In genomic region chr4:88747351-88747750, GRCh38 we compare ENCODE assay signal across 23 cellular contexts.
"Had no signal": no experiment of that assay in that cellular context is flagged by ENCODE, and none has a peak within 500 bp of the region (broad histone marks: within the 10 kb centered on the region; RNA-seq: fewer than 3 reads in every experiment).

No MANE protein-coding gene starts in this region.

- DNase-seq: islet precursor cell; left ventricle myocardium inferior; naive thymus-derived CD8-positive, alpha-beta T cell; occipital lobe; right lobe of liver; stimulated activated CD4-positive, alpha-beta T cell treated with anti-CD3 and anti-CD28 coated beads, Interleukin-1b, Interleukin-23, amount 100 ng/mL, for 48 hours; stimulated activated CD4-positive, alpha-beta T cell treated with anti-CD3 and anti-CD28 coated beads, Interleukin-2, amount 100 ng/mL, for 48 hours; stimulated activated CD4-positive, alpha-beta T cell treated with anti-CD3 and anti-CD28 coated beads, Interleukin-4, amount 100 ng/mL, for 4 hours; stimulated activated CD8-positive, alpha-beta memory T cell treated with anti-CD3 and anti-CD28 coated beads, Interleukin-4, amount 100 ng/mL, for 48 hours; stimulated activated naive CD4-positive, alpha-beta T cell treated with Interleukin-2 at 50 U/mL for 16 hours; stimulated activated naive CD8-positive, alpha-beta T cell treated with anti-CD3 and anti-CD28 coated beads, Interleukin-15, amount 100 ng/mL, for 72 hours; substantia nigra; transverse colon had no signal

- H3K4me1 ChIP-seq: neural progenitor cell, transverse colon, upper lobe of left lung, vagina had no signal

- H3K9ac ChIP-seq: neural progenitor cell had no signal

- H3K27me3 ChIP-seq: neural progenitor cell, neutrophil, right atrium auricular region, right lobe of liver, transverse colon, upper lobe of left lung, vagina had no signal

- H3K27ac ChIP-seq: left ventricle myocardium inferior, neural progenitor cell, neutrophil, right lobe of liver, transverse colon, upper lobe of left lung, vagina had no signal

- H3K4me2 ChIP-seq: neural progenitor cell, smooth muscle cell had no signal

- H3K27me3 Mint-ChIP-seq: progenitor cell of endocrine pancreas; stimulated activated memory B cell treated with anti-CD40 and anti-IgM and Interleukin-4, amounts not matched to agents 10 μg/mL and 1 μg/mL and 100 μg/mL, for 72 hours had no signal

- H3K4me1 Mint-ChIP-seq: neural progenitor cell; stimulated activated memory B cell treated with anti-CD40 and anti-IgM and Interleukin-4, amounts not matched to agents 10 μg/mL and 1 μg/mL and 100 μg/mL, for 72 hours; stimulated activated naive CD8-positive, alpha-beta T cell treated with anti-CD3 and anti-CD28 coated beads, Interleukin-15, amount 100 ng/mL, for 72 hours had no signal

- H3K4me3 ChIP-seq: left ventricle myocardium inferior, lung, neural progenitor cell, right atrium auricular region, right lobe of liver, smooth muscle cell, transverse colon, upper lobe of left lung, vagina had no signal

- H2AFZ ChIP-seq: neural progenitor cell had no signal

- H3K4me3 Mint-ChIP-seq: nephron; neural progenitor cell; stimulated activated memory B cell treated with anti-CD40 and anti-IgM and Interleukin-4, amounts not matched to agents 10 μg/mL and 1 μg/mL and 100 μg/mL, for 72 hours; stimulated activated naive CD8-positive, alpha-beta T cell treated with anti-CD3 and anti-CD28 coated beads, Interleukin-15, amount 100 ng/mL, for 72 hours had no signal

- H3K9me3 ChIP-seq: left ventricle myocardium inferior, neutrophil, right atrium auricular region, right lobe of liver, transverse colon, upper lobe of left lung, vagina had no signal

- H3K27ac Mint-ChIP-seq: naive thymus-derived CD8-positive, alpha-beta T cell; neural progenitor cell; progenitor cell of endocrine pancreas; stimulated activated memory B cell treated with anti-CD40 and anti-IgM and Interleukin-4, amounts not matched to agents 10 μg/mL and 1 μg/mL and 100 μg/mL, for 72 hours; stimulated activated naive CD8-positive, alpha-beta T cell treated with anti-CD3 and anti-CD28 coated beads, Interleukin-15, amount 100 ng/mL, for 72 hours had no signal

- H3K9me3 Mint-ChIP-seq: naive thymus-derived CD8-positive, alpha-beta T cell; nephron; neural progenitor cell; stimulated activated memory B cell treated with anti-CD40 and anti-IgM and Interleukin-4, amounts not matched to agents 10 μg/mL and 1 μg/mL and 100 μg/mL, for 72 hours; stimulated activated naive CD8-positive, alpha-beta T cell treated with anti-CD3 and anti-CD28 coated beads, Interleukin-15, amount 100 ng/mL, for 72 hours had no signal

- H3K36me3 ChIP-seq: neutrophil had no signal
